In genomic region chr13:94713556-94714182, GRCh38 we compare ENCODE assay signal across 3 cellular contexts.
TF ChIP-seq lines count a peak whose summit lies in the region.

No MANE protein-coding gene starts in this region.

TF ChIP-seq in A549, 52 proteins besides CTCF, POLR2A, EP300 and RAD21 (continued from another document):
- TF ChIP-seq ZFP36 (IDR thresholded peaks at IDR 0.05; ENCODE audit: borderline replicate concordance, partially characterized antibody) (no peak), ZC3H11A (IDR thresholded peaks at IDR 0.05) (no peak), HEYL (CRISPR knock-in tag; IDR thresholded peaks at IDR 0.05) (no peak), PHF8 (IDR thresholded peaks at IDR 0.05; ENCODE audit: borderline replicate concordance, low read depth) (no peak), EHMT2 (IDR thresholded peaks at IDR 0.05; ENCODE audit: low read depth) (no peak), MAZ (IDR thresholded peaks at IDR 0.05; ENCODE audit: borderline replicate concordance, low read depth, low read length) (no peak), EHF (CRISPR knock-in tag; IDR thresholded peaks at IDR 0.05) (no peak), RCOR1 (IDR thresholded peaks at IDR 0.05; ENCODE audit: low read depth, low read length) (no peak), CBX2 (IDR thresholded peaks at IDR 0.05; ENCODE audit: borderline replicate concordance, low read depth) (no peak), ATOH8 (CRISPR knock-in tag; IDR thresholded peaks at IDR 0.05; ENCODE audit: low read depth) (no peak), REST (IDR thresholded peaks at IDR 0.05) (no peak), CHD2 (IDR thresholded peaks at IDR 0.05; ENCODE audit: low read length, partially characterized antibody) (no peak), HES2 (IDR thresholded peaks at IDR 0.05) (no peak), CHD4 (IDR thresholded peaks at IDR 0.05; ENCODE audit: borderline replicate concordance) (no peak)

TF ChIP-seq in HEK293, 187 proteins besides CTCF, POLR2A, EP300 and RAD21 (continued from another document):
- 0 out of 2 replicates have a peak, but pooled peaks have one; percentile 17 for TF ChIP-seq ZBTB17 (tag by site-specific recombination; IDR thresholded peaks at IDR 0.05)
- 0 out of 2 replicates have a peak, but pooled peaks have one; percentile 7 for TF ChIP-seq SP3 (tag by site-specific recombination; IDR thresholded peaks at IDR 0.05)
- TF ChIP-seq ZFHX2 (tag by site-specific recombination; conservative IDR thresholded peaks at IDR 0.05): peak; percentile 54

TF ChIP-seq in neural cell, 6 proteins besides CTCF, POLR2A, EP300 and RAD21 (continued from another document):
- TF ChIP-seq REST (IDR thresholded peaks at IDR 0.05; ENCODE audit: borderline replicate concordance) (no peak), SMC3 (conservative IDR thresholded peaks at IDR 0.05; ENCODE audit: poor library complexity) (no peak)
